ENCODE assay signal across 31 cellular contexts in genomic region chr2:241202681-241203080, GRCh38.
"Had no signal": no experiment of that assay in that cellular context is flagged by ENCODE, and none has a peak within 500 bp of the region (broad histone marks: within the 10 kb centered on the region; RNA-seq: fewer than 3 reads in every experiment).

No MANE protein-coding gene starts in this region.

- H3K4me3 ChIP-seq: adrenal gland, body of pancreas, esophagus muscularis mucosa, gastrocnemius medialis had no signal

- DNase-seq: activated B cell treated with CpG ODN at 0.5 μM for 24 hours; activated CD4-positive, alpha-beta T cell treated with anti-CD3 and anti-CD28 coated beads for 48 hours; activated CD4-positive, alpha-beta T cell treated with anti-CD3 and anti-CD28 coated beads, Interleukin-2, amount 50 U/mL, for 1 hour; activated CD4-positive, alpha-beta T cell treated with anti-CD3 and anti-CD28 coated beads, Interleukin-2, amount 50 U/mL, for 48 hours; activated CD8-positive, alpha-beta memory T cell treated with anti-CD3 and anti-CD28 coated beads for 24 hours; activated CD8-positive, alpha-beta T cell treated with anti-CD3 and anti-CD28 coated beads for 36 hours; activated effector memory CD4-positive, alpha-beta T cell treated with anti-CD3 and anti-CD28 coated beads, Interleukin-2, amount 50 U/mL, for 16 hours; activated naive CD4-positive, alpha-beta T cell treated with anti-CD3 and anti-CD28 coated beads for 36 hours; activated naive CD8-positive, alpha-beta T cell treated with anti-CD3 and anti-CD28 coated beads for 36 hours; activated naive CD8-positive, alpha-beta T cell treated with anti-CD3 and anti-CD28 coated beads, Interleukin-2, amount 50 U/mL, for 24 hours; activated T-cell treated with anti-CD3 and anti-CD28 coated beads, Interleukin-2, amount 50 U/mL, for 4 hours; adrenal gland; amygdala; aorta; body of pancreas; caudate nucleus; cortex of kidney; dermis blood vessel endothelial cell; effector CD4-positive, alpha-beta T cell; effector memory CD8-positive, alpha-beta T cell; erythroblast; foreskin keratinocyte; gastrocnemius medialis; T-helper 1 cell; T-helper 17 cell; T1000; WERI-Rb-1 had no signal

- H3K27me3 ChIP-seq: adrenal gland, body of pancreas, esophagus muscularis mucosa, gastrocnemius medialis had no signal

- H3K27ac ChIP-seq: adrenal gland, body of pancreas, esophagus muscularis mucosa, foreskin keratinocyte, gastrocnemius medialis, WERI-Rb-1 had no signal

- H3K9me3 ChIP-seq: adrenal gland, body of pancreas, esophagus muscularis mucosa, gastrocnemius medialis had no signal

- H3K4me1 ChIP-seq: adrenal gland, body of pancreas, esophagus muscularis mucosa, foreskin keratinocyte, gastrocnemius medialis had no signal

- H3K36me3 ChIP-seq: adrenal gland, esophagus muscularis mucosa, gastrocnemius medialis, WERI-Rb-1 had no signal

- FAIRE-seq: colon had no signal

- ATAC-seq: activated CD4-positive, CD25-positive, alpha-beta regulatory T cell treated with anti-CD3 and anti-CD28 coated beads, Interleukin-2, amount 50 U/mL, for 24 hours; activated CD8-positive, alpha-beta T cell treated with anti-CD3 and anti-CD28 coated beads for 36 hours; activated naive CD8-positive, alpha-beta T cell treated with anti-CD3 and anti-CD28 coated beads, Interleukin-2, amount 50 U/mL, for 24 hours; activated T-cell treated with anti-CD3 and anti-CD28 coated beads, Interleukin-2, amount 50 U/mL, for 4 hours; activated T-helper 17 cell treated with anti-CD3 and anti-CD28 coated beads, Interleukin-2, amount 50 U/mL, for 72 hours; body of pancreas; effector memory CD8-positive, alpha-beta T cell; foreskin keratinocyte; gastrocnemius medialis; T-helper 17 cell had no signal
